In genomic region chr10:35888400-35888799, GRCh38 we compare ENCODE assay signal across 20 cellular contexts.
DNase-seq lines count a peak whose midpoint lies in the region; ATAC-seq and TF ChIP-seq lines count a peak whose summit lies in the region.
"Had no signal": no experiment of that assay in that cellular context is flagged by ENCODE, and none has a peak within 500 bp of the region (broad histone marks: within the 10 kb centered on the region; RNA-seq: fewer than 3 reads in every experiment).

No MANE protein-coding gene starts in this region.

- TF ChIP-seq POLR2A in transverse colon (IDR thresholded peaks at IDR 0.05), result no peak

- peak overlapping the region; percentile 52 for H3K4me2 ChIP-seq in mammary epithelial cell (ENCODE audit: insufficient read depth, low read depth, low read length)
- H3K4me2 ChIP-seq: GM23338 had no signal

- H3K9ac ChIP-seq in mammary epithelial cell (ENCODE audit: insufficient read depth, low read length), result no peak overlapping the region
- H3K9ac ChIP-seq: BLaER1 treated with 17β-estradiol and CSF1 and Interleukin-3, amounts not matched to agents 10 nM and 100 nM had no signal

- BruUV-seq in mammary epithelial cell (replicated peaks; lab: Mats Ljungman, UMichigan), result no TSS peak

- H3K4me3 ChIP-seq in mammary epithelial cell (replicated peaks in 1 of 3; ENCODE audit: insufficient read depth in 1 of 3, low read depth in 2 of 3, low read length in 3 of 3) (no peak overlapping the region), transverse colon (no peak overlapping the region)
- H3K4me3 ChIP-seq: BLaER1 treated with 17β-estradiol and CSF1 and Interleukin-3, amounts not matched to agents 10 nM and 100 nM; GM12878; GM23338 had no signal

- no peaks in the 10 kb centered on the region for H3K27me3 ChIP-seq in mammary epithelial cell (ENCODE audit: insufficient read depth, low read length)
- no peaks in the 10 kb centered on the region for H3K27me3 ChIP-seq in foreskin keratinocyte
- H3K27me3 ChIP-seq in transverse colon, result no peaks in the 10 kb centered on the region
- H3K27me3 ChIP-seq: BLaER1 treated with 17β-estradiol and CSF1 and Interleukin-3, amounts not matched to agents 10 nM and 100 nM had no signal

- H3K4me1 ChIP-seq in mammary epithelial cell (ENCODE audit: insufficient read depth, low read length) (peaks cover 16% of the 10 kb centered on the region), foreskin keratinocyte (peaks cover 10% of the 10 kb centered on the region), transverse colon (peaks cover 8 to 57% (median 23%) of the 10 kb centered on the region in 4 donors)

- H3K27ac ChIP-seq in mammary epithelial cell (ENCODE audit: insufficient read depth, low read depth, low read length) (peak overlapping the region; percentile 79), foreskin keratinocyte (peak overlapping the region; percentile 88), transverse colon (peak overlapping the region; percentile 45 to 80 (median 76))
- H3K27ac ChIP-seq: BLaER1 treated with 17β-estradiol and CSF1 and Interleukin-3, amounts not matched to agents 10 nM and 100 nM had no signal

- no peaks in the 10 kb centered on the region for H3K79me2 ChIP-seq in mammary epithelial cell (ENCODE audit: insufficient read depth, low read length)

- 100% methylated on average over 5 of the region's 5 CpGs for WGBS in mammary epithelial cell (ENCODE audit: low coverage, missing lambda C conversion rate)
- WGBS in transverse colon (ENCODE audit: low coverage in 1 of 2), 2 donors, result 77 to 88% methylated on average over 5 of the region's 5 CpGs

- dilution Hi-C loops in mammary epithelial cell (cut with HindIII; ENCODE audit: low sequenced_read_pairs), result no loop called here

- TF ChIP-seq EP300 in transverse colon (IDR thresholded peaks at IDR 0.05; ENCODE audit: low read depth), result no peak

- CTCF ChIA-PET in mammary epithelial cell (lab: Charles Lee; ENCODE audit: low non-redundant PET), result no interaction called here

- H3K36me3 ChIP-seq in mammary epithelial cell (ENCODE audit: insufficient read depth, low read length) (no peaks in the 10 kb centered on the region), transverse colon (no peaks in the 10 kb centered on the region)
- H3K36me3 ChIP-seq: BLaER1 treated with 17β-estradiol and CSF1 and Interleukin-3, amounts not matched to agents 10 nM and 100 nM had no signal

- in situ Hi-C loops in mammary epithelial cell (cut with MboI; ENCODE audit: low sequenced_read_pairs in 2 of 2), result no loop called here
- in situ Hi-C loops in transverse colon (cut with MboI; ENCODE audit: low pct_ligation_motif_present in 1 of 4, low pct_unique_long_range_greater_than_20kb in 1 of 4, low sequenced_read_pairs in 3 of 4), result no loop called here
- in situ Hi-C loops in GM13977 (cut with MboI; ENCODE audit: low pct_unique_long_range_greater_than_20kb, low sequenced_read_pairs, unreplicated experiment), result no loop called here

- H2AFZ ChIP-seq in mammary epithelial cell (ENCODE audit: low read depth, low read length), result peak overlapping the region; percentile 78
- H2AFZ ChIP-seq: GM23338 had no signal

- intact Hi-C loops in mammary epithelial cell (cut with micrococcal nuclease), result no loop called here
- intact Hi-C loops in transverse colon (cut with DNase I; ENCODE audit: low total_unique reads), result no loop called here

- TF ChIP-seq CTCF in mammary epithelial cell (conservative IDR thresholded peaks at IDR 0.05 in 1 of 2, IDR thresholded peaks at IDR 0.05 in 1 of 2; ENCODE audit: extremely low read depth in 1 of 2, insufficient read depth in 1 of 2, low read depth in 1 of 2, low read length in 2 of 2) (no peak), foreskin keratinocyte (conservative IDR thresholded peaks at IDR 0.05) (no peak), transverse colon (IDR thresholded peaks at IDR 0.05) (no peak), GM13977 (IDR thresholded peaks at IDR 0.05; ENCODE audit: extremely low read depth, insufficient read depth, missing control alignments) (no peak)

- H3K9me3 ChIP-seq in mammary epithelial cell (replicated peaks; ENCODE audit: insufficient read depth, low read length), result no peaks in the 10 kb centered on the region
- H3K9me3 ChIP-seq in transverse colon, result no peaks in the 10 kb centered on the region

- DNase-seq in NCI-H82 treated with DMSO at 0.1 percent for 48 hours (lab: John Stamatoyannopoulos, UW; ENCODE audit: unreplicated experiment) (peak; percentile 20), mammary epithelial cell (no peak), foreskin keratinocyte (no peak), transverse colon (no peak), GM13977 (ENCODE audit: low spot score) (no peak)
- no peak for DNase-seq in activated CD8-positive, alpha-beta memory T cell treated with anti-CD3 and anti-CD28 coated beads, Interleukin-2, amount 50 U/mL, for 48 hours
- no peak for DNase-seq in stimulated activated CD4-positive, alpha-beta T cell treated with anti-CD3 and anti-CD28 coated beads, Interleukin-4, amount 100 ng/mL, for 4 hours
- DNase-seq: Calu3; CD8-positive, alpha-beta T cell; DMS 273 treated with DMSO at 0.1 percent for 48 hours; DMS53; DND-41; EL; H7; HFFc6; IMR-90 had no signal

- H4K20me1 ChIP-seq in mammary epithelial cell (ENCODE audit: insufficient read depth, low read length), result no peaks in the 10 kb centered on the region
- H4K20me1 ChIP-seq: BLaER1 treated with 17β-estradiol and CSF1 and Interleukin-3, amounts not matched to agents 10 nM and 100 nM had no signal

- ATAC-seq in foreskin keratinocyte, result no peak
- ATAC-seq: CD8-positive, alpha-beta T cell; GM12878; GM23338; HCT116 had no signal
